Comparison of ENCODE assay signal across 9 cellular contexts in the genomic region with DNA sequence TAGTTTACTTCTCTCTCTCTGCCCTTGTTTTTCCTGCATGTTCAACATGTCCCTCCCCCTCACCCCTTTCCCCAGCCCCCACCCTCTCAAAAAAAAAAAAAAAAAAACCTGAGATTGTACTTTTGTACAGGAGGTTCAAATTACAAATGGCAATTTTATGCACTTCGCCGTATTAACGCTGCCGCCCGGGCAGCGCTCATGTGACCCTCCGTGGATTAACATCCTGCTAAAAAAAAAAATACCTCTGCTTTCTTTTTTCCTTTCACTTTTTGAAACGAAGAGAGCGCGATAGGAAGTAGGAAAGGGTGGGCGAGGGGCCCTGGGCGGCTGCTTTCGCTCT. TPM values are rescaled to one million over a fixed set of nuclear protein-coding genes. Genes with fewer than 3 reads are reported as not detected.
A peak's percentile ranks its signal among the peaks of the same experiment; 100 is the strongest.
DNase-seq lines count a peak whose midpoint lies in the region; ATAC-seq, FAIRE-seq and TF ChIP-seq lines count a peak whose summit lies in the region.
"Had no signal": no experiment of that assay in that cellular context is flagged by ENCODE, and none has a peak within 500 bp of the region (broad histone marks: within the 10 kb centered on the region; RNA-seq: fewer than 3 reads in every experiment).

No MANE protein-coding gene starts in this region.

- peak in 3 of 4 donors; percentile 3 to 29 (median 16) for ATAC-seq in pancreas
- no peak for ATAC-seq in HG02884 (IDR thresholded peaks at IDR 0.05; ENCODE audit: unreplicated experiment)

- no peak for TF ChIP-seq POLR2A in esophagus muscularis mucosa (IDR thresholded peaks at IDR 0.05; ENCODE audit: low read depth)

- DNase-seq in Caco-2 (no peak), RKO (ENCODE audit: low spot score) (peak; percentile 65), esophagus muscularis mucosa (ENCODE audit: extremely low spot score) (no peak), pancreas (no peak), NOMO-1 treated with DMSO at 0.1 percent for 48 hours (lab: John Stamatoyannopoulos, UW; ENCODE audit: unreplicated experiment) (no peak), GF-D8 (lab: John Stamatoyannopoulos, UW) (no peak), putamen (ENCODE audit: low spot score) (no peak)
- DNase-seq: activated CD4-positive, alpha-beta T cell treated with anti-CD3 and anti-CD28 coated beads for 1 hour had no signal

- H3K4me3 ChIP-seq in Caco-2 (ENCODE audit: low read depth, low read length) (peak overlapping the region; percentile 84), esophagus muscularis mucosa (peak overlapping the region; percentile 77 to 84 (median 80)), pancreas (peak overlapping the region; percentile 45 to 65 (median 58))

- no peaks in the 10 kb centered on the region for H3K9me3 Mint-ChIP-seq in Caco-2 (ENCODE audit: unreplicated experiment)

- TF ChIP-seq CTCF in Caco-2 (IDR thresholded peaks at IDR 0.05; ENCODE audit: insufficient read depth in 1 of 2, low read depth in 1 of 2, low read length in 1 of 2, severe bottlenecking in 1 of 2, unreplicated experiment in 1 of 2) = no peak
- TF ChIP-seq CTCF in esophagus muscularis mucosa (IDR thresholded peaks at IDR 0.05) = no peak
- TF ChIP-seq CTCF in pancreas (IDR thresholded peaks at IDR 0.05) = no peak

- H3K4me3 Mint-ChIP-seq in Caco-2 (ENCODE audit: unreplicated experiment) = peak overlapping the region; percentile 83

- intact Hi-C loops in Caco-2 (cut with micrococcal nuclease; ENCODE audit: unreplicated experiment) = no loop called here
- intact Hi-C loops in esophagus muscularis mucosa (cut with DNase I) = no loop called here
- intact Hi-C loops in pancreas (cut with DNase I) = loop anchor here in 1 of 3 donors (10.0 kb wide), 1 partner anchor 58 kb away; no protein-coding TSS in a partner anchor

- no peak for TF ChIP-seq EP300 in esophagus muscularis mucosa (IDR thresholded peaks at IDR 0.05)

- no peak for FAIRE-seq in pancreas (lab: Jason Lieb, UNC)

- no peaks in the 10 kb centered on the region for H3K27me3 ChIP-seq in Caco-2 (replicated peaks; ENCODE audit: control insufficient read depth, insufficient read depth, low read length)
- H3K27me3 ChIP-seq in esophagus muscularis mucosa = no peaks in the 10 kb centered on the region
- no peaks in the 10 kb centered on the region for H3K27me3 ChIP-seq in pancreas

- CTCF ChIA-PET in Caco-2 (lab: Charles Lee) = no interaction called here

- peak overlapping the region; percentile 99 for H3K27ac Mint-ChIP-seq in Caco-2 (ENCODE audit: unreplicated experiment)

- under 1% methylated on average over 13 of the region's 13 CpGs for WGBS in esophagus muscularis mucosa
- WGBS in pancreas, 2 donors = 0 to 2% methylated on average over 13 of the region's 13 CpGs

- H3K27ac ChIP-seq in esophagus muscularis mucosa (replicated peaks in 1 of 4) = peak overlapping the region; percentile 94 to 97 (median 94)
- peak overlapping the region; percentile 54 to 95 (median 85) for H3K27ac ChIP-seq in pancreas

- peaks cover 38% of the 10 kb centered on the region for H3K4me1 Mint-ChIP-seq in Caco-2 (ENCODE audit: low read depth, unreplicated experiment)

- peaks cover 40% of the 10 kb centered on the region for H3K4me1 ChIP-seq in Caco-2
- H3K4me1 ChIP-seq in esophagus muscularis mucosa = peaks cover 0 to 23% (median 17%) of the 10 kb centered on the region in 4 donors
- peaks cover 0 to 6% (median 0%) of the 10 kb centered on the region in 3 donors for H3K4me1 ChIP-seq in pancreas

- BruUV-seq in Caco-2 (replicated peaks; lab: Mats Ljungman, UMichigan) = no TSS peak

- no peaks in the 10 kb centered on the region for H3K27me3 Mint-ChIP-seq in Caco-2 (ENCODE audit: insufficient read depth, unreplicated experiment)

- POLR2A ChIA-PET in Caco-2 (lab: Charles Lee) = interaction anchor here (0.6 kb wide), 1 partner anchor 641 kb away, joined by 3 read pairs; no protein-coding TSS in a partner anchor

- peaks cover 100% of the 10 kb centered on the region for H3K36me3 Mint-ChIP-seq in Caco-2 (ENCODE audit: insufficient read depth, unreplicated experiment)

- H3K36me3 ChIP-seq in Caco-2 (ENCODE audit: control insufficient read depth, insufficient read depth, low read length) (peaks cover 10% of the 10 kb centered on the region), esophagus muscularis mucosa (peaks cover 13 to 28% (median 22%) of the 10 kb centered on the region in 4 donors), pancreas (no peaks in the 10 kb centered on the region)

- H3K9me3 ChIP-seq in Caco-2 = no peaks in the 10 kb centered on the region
- no peaks in the 10 kb centered on the region for H3K9me3 ChIP-seq in esophagus muscularis mucosa
- H3K9me3 ChIP-seq in pancreas = no peaks in the 10 kb centered on the region

RNA-seq across cellular contexts. Expression of gene NR2F2, which starts 2.3 kb away (rescaled TPM):
- total RNA-seq in Caco-2 (2022) (134 and 140 TPM in 2 replicates), esophagus muscularis mucosa (100 to 1,000 TPM in 2 of 4 donors, 10 to 100 TPM in 2; 42.7 to 131 (median 83.6) TPM), pancreas (10 to 100 TPM in 4 of 6 donors, 1 to 10 TPM in 2; 8.3 to 25.6 (median 14.0) TPM)
- 10 to 100 TPM in 1 of 2 donors, 1 to 10 TPM in 1; 7.0 to 16.2 TPM for polyA plus RNA-seq in pancreas
